Comparison of ENCODE assay signal across 11 cellular contexts in the genomic region with DNA sequence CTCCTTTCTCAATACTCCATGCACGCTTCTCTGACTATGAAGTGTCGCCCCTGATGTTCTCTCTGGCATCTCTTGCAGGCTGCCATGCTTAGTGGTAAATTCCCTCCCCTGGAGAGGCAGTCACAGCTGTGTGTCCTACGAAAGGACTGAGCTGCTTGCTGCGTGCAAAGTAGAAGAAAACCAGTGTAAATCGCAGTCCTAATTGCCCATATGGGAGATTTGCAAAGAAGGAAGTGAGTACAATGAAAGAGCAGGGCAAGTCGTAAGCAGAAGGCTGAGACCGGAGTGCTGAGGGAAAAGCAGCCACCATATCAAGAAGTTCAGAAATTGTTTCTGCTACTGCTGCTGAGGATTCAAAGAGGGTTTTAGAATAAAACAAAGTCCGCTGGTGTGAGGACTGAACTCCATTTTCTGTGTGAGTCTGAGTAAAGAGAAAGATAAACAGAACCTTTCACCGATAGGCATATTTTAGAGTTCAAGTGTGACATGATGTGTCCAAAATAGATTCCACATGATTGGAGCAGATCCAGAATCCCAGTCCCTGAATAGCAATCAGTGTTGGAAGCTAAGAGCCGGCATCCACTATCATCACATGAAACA.
DNase-seq lines count a peak whose midpoint lies in the region; ATAC-seq and TF ChIP-seq lines count a peak whose summit lies in the region.
"Had no signal": no experiment of that assay in that cellular context is flagged by ENCODE, and none has a peak within 500 bp of the region (broad histone marks: within the 10 kb centered on the region; RNA-seq: fewer than 3 reads in every experiment).

No MANE protein-coding gene starts in this region.

- H3K27ac ChIP-seq in SJCRH30 = 0 out of 2 replicates have a peak overlapping the region, but pooled peaks have one; percentile 20
- H3K27ac ChIP-seq in gastroesophageal sphincter = peak overlapping the region in 3 of 4 donors; percentile 54 to 64 (median 60)
- H3K27ac ChIP-seq in parathyroid adenoma = peak overlapping the region; percentile 29
- H3K27ac ChIP-seq: KMS-11 had no signal

- H3K4me3 ChIP-seq in SJCRH30 (no peak overlapping the region), gastroesophageal sphincter (peak overlapping the region; percentile 4 to 13), parathyroid adenoma (ENCODE audit: low read depth, low read length) (no peak overlapping the region)

- no peak for TF ChIP-seq POLR2A in gastroesophageal sphincter (IDR thresholded peaks at IDR 0.05)

- H2AFZ ChIP-seq in parathyroid adenoma = peak overlapping the region; percentile 33

- TF ChIP-seq CTCF in gastroesophageal sphincter (IDR thresholded peaks at IDR 0.05) = no peak
- no peak for TF ChIP-seq CTCF in parathyroid adenoma (IDR thresholded peaks at IDR 0.05)

- no peaks in the 10 kb centered on the region for H3K36me3 Mint-ChIP-seq in activated CD8-positive, alpha-beta T cell treated with anti-CD3 and anti-CD28 coated beads, Interleukin-2, amount 10 ng/mL, durations not matched to agents 7 days and 5 days (ENCODE audit: low read depth)

- peaks cover 3% of the 10 kb centered on the region for H3K9me3 Mint-ChIP-seq in activated CD8-positive, alpha-beta T cell treated with anti-CD3 and anti-CD28 coated beads, Interleukin-2, amount 10 ng/mL, durations not matched to agents 7 days and 5 days (ENCODE audit: insufficient read depth)
- H3K9me3 Mint-ChIP-seq: endodermal cell had no signal

- peak; percentile 67 for ATAC-seq in gastroesophageal sphincter
- ATAC-seq in activated CD8-positive, alpha-beta T cell treated with anti-CD3 and anti-CD28 coated beads, Interleukin-2, amount 10 ng/mL, durations not matched to agents 7 days and 5 days = no peak
- ATAC-seq in GM21619 (IDR thresholded peaks at IDR 0.05; ENCODE audit: unreplicated experiment) = no peak

- TF ChIP-seq EP300 in gastroesophageal sphincter (IDR thresholded peaks at IDR 0.05) = no peak

- DNase-seq in AG08395 (ENCODE audit: low spot score) (peak; percentile 16), SJCRH30 (no peak), NCI-H526 treated with DMSO at 0.1 percent for 48 hours (lab: John Stamatoyannopoulos, UW) (no peak), NOMO-1 treated with dmso at 0.1 percent for 144 hours (lab: John Stamatoyannopoulos, UW; ENCODE audit: unreplicated experiment) (no peak)
- DNase-seq in activated CD8-positive, alpha-beta T cell treated with anti-CD3 and anti-CD28 coated beads, Interleukin-2, amount 10 ng/mL, durations not matched to agents 7 days and 5 days = no peak
- DNase-seq: endodermal cell, NCI-H510A treated with DMSO at 0.1 percent for 48 hours had no signal

- no peak overlapping the region for H3K9ac ChIP-seq in parathyroid adenoma
- H3K9ac ChIP-seq: KMS-11 had no signal

- POLR2A ChIA-PET in activated CD8-positive, alpha-beta T cell treated with anti-CD3 and anti-CD28 coated beads, Interleukin-2, amount 10 ng/mL, durations not matched to agents 7 days and 5 days (lab: Charles Lee) = no interaction called here

- no peaks in the 10 kb centered on the region for H3K4me1 Mint-ChIP-seq in activated CD8-positive, alpha-beta T cell treated with anti-CD3 and anti-CD28 coated beads, Interleukin-2, amount 10 ng/mL, durations not matched to agents 7 days and 5 days (ENCODE audit: low read depth)
- H3K4me1 Mint-ChIP-seq: endodermal cell had no signal

- H3K36me3 ChIP-seq in SJCRH30 = no peaks in the 10 kb centered on the region
- no peaks in the 10 kb centered on the region for H3K36me3 ChIP-seq in gastroesophageal sphincter
- H3K36me3 ChIP-seq in parathyroid adenoma (ENCODE audit: control insufficient read depth, insufficient read depth, low read length) = no peaks in the 10 kb centered on the region

- H3K9me3 ChIP-seq in SJCRH30 (replicated peaks) = no peaks in the 10 kb centered on the region
- H3K9me3 ChIP-seq in gastroesophageal sphincter = no peaks in the 10 kb centered on the region
- H3K9me3 ChIP-seq in parathyroid adenoma (ENCODE audit: control insufficient read depth, low read length) = no peaks in the 10 kb centered on the region

- no peak overlapping the region for H3K27ac Mint-ChIP-seq in activated CD8-positive, alpha-beta T cell treated with anti-CD3 and anti-CD28 coated beads, Interleukin-2, amount 10 ng/mL, durations not matched to agents 7 days and 5 days
- H3K27ac Mint-ChIP-seq: endodermal cell had no signal

- H3K4me1 ChIP-seq in SJCRH30 (no peaks in the 10 kb centered on the region), gastroesophageal sphincter (peaks cover 2 to 20% (median 4%) of the 10 kb centered on the region in 3 donors), parathyroid adenoma (no peaks in the 10 kb centered on the region)

- CTCF ChIA-PET in activated CD8-positive, alpha-beta T cell treated with anti-CD3 and anti-CD28 coated beads, Interleukin-2, amount 10 ng/mL, durations not matched to agents 7 days and 5 days (lab: Charles Lee) = no interaction called here

- H3K79me2 ChIP-seq in parathyroid adenoma = no peaks in the 10 kb centered on the region

- H3K27me3 ChIP-seq in SJCRH30 = no peaks in the 10 kb centered on the region
- H3K27me3 ChIP-seq in gastroesophageal sphincter = no peaks in the 10 kb centered on the region
- no peaks in the 10 kb centered on the region for H3K27me3 ChIP-seq in parathyroid adenoma (ENCODE audit: control insufficient read depth, insufficient read depth, low read length)

- 4 to 21% methylated on average over 3 to 10 of the region's 10 CpGs for WGBS in gastroesophageal sphincter (ENCODE audit: low coverage in 1 of 2), 2 donors

- H3K4me3 Mint-ChIP-seq in activated CD8-positive, alpha-beta T cell treated with anti-CD3 and anti-CD28 coated beads, Interleukin-2, amount 10 ng/mL, durations not matched to agents 7 days and 5 days = no peak overlapping the region
- H3K4me3 Mint-ChIP-seq: endodermal cell had no signal

- no peaks in the 10 kb centered on the region for H3K27me3 Mint-ChIP-seq in activated CD8-positive, alpha-beta T cell treated with anti-CD3 and anti-CD28 coated beads, Interleukin-2, amount 10 ng/mL, durations not matched to agents 7 days and 5 days (ENCODE audit: low read depth)

- H3K4me2 ChIP-seq in parathyroid adenoma (ENCODE audit: low read length) = no peak overlapping the region

Comparison
In these comparisons a context has a peak if more than half of its experiments do, and no peak if none do; other contexts are left out.
1. H3K4me3 ChIP-seq: peak in gastroesophageal sphincter (2 of 2); none in SJCRH30 (single experiment) and parathyroid adenoma (single experiment).
2. Peak in every context shown above with its lines, with median percentiles within 50 percentile points of each other: H3K27ac ChIP-seq.